ENCODE assay signal across 1 cellular context in the genomic region with DNA sequence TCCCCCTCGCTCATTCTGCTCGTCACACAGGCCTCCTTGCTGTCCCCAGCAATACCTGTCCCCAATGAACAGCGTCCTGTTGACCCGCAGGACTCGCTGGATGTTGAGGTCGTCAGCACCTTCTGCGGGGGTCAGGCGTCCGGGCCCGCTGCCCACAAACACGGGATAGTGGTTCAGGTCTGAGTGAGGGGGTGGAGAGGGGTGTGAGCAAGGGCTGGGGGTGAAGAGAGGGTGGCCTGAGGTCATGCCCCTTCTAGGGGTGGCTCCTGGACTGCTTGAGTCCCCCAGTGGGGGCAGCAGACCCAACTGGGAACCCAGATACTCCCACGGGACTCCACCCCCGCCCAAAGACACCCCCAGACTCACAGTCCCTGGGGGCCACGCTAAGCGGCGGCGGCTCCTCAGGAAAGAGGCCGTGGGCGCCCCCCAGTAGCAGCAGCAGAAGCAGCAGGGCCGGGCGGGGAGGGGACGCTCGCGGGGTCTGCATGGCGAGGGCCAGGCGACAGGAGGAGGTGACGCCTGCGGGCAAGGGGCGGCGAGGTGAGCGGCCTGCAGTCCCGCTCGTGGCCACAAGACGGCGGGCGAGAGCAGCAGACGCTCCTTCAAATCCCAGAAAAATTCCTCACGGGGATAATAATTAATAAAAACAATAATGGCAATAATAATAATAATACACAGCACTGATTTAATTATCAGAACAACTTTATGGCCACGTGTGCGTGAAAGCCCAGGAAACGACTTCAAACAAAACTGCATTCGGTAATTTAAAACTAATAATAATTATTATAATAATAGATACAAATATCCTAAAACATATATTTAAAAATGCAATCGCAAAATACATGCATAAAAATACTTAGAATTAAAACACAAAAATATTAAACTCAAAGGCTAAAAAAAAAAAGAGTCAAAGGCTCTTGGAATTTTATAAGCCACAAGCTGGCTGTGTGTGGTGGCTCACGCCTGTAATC.
TF ChIP-seq lines count a peak whose summit lies in the region.

No MANE protein-coding gene starts in this region.

TF ChIP-seq in K562, 482 proteins besides CTCF, POLR2A, EP300 and RAD21 (continued from another document and continues in another):
- no peak for TF ChIP-seq CUX1 (CRISPR knock-in tag; IDR thresholded peaks at IDR 0.05)
- no peak for TF ChIP-seq ZNF263 (CRISPR knock-in tag; IDR thresholded peaks at IDR 0.05; ENCODE audit: borderline replicate concordance)
- TF ChIP-seq EZH2 (IDR thresholded peaks at IDR 0.05; ENCODE audit: borderline replicate concordance, low read depth, low read length), result no peak
- TF ChIP-seq, protein P1, sequence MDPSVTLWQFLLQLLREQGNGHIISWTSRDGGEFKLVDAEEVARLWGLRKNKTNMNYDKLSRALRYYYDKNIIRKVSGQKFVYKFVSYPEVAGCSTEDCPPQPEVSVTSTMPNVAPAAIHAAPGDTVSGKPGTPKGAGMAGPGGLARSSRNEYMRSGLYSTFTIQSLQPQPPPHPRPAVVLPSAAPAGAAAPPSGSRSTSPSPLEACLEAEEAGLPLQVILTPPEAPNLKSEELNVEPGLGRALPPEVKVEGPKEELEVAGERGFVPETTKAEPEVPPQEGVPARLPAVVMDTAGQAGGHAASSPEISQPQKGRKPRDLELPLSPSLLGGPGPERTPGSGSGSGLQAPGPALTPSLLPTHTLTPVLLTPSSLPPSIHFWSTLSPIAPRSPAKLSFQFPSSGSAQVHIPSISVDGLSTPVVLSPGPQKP (CRISPR knock-in tag; IDR thresholded peaks at IDR 0.05), result no peak
- no peak for TF ChIP-seq KDM2B (CRISPR knock-in tag; IDR thresholded peaks at IDR 0.05)
- TF ChIP-seq, protein P2, sequence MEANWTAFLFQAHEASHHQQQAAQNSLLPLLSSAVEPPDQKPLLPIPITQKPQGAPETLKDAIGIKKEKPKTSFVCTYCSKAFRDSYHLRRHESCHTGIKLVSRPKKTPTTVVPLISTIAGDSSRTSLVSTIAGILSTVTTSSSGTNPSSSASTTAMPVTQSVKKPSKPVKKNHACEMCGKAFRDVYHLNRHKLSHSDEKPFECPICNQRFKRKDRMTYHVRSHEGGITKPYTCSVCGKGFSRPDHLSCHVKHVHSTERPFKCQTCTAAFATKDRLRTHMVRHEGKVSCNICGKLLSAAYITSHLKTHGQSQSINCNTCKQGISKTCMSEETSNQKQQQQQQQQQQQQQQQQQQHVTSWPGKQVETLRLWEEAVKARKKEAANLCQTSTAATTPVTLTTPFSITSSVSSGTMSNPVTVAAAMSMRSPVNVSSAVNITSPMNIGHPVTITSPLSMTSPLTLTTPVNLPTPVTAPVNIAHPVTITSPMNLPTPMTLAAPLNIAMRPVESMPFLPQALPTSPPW (CRISPR knock-in tag; IDR thresholded peaks at IDR 0.05), result no peak; the same call in 1 of the 2 replicates
- TF ChIP-seq ARNT (IDR thresholded peaks at IDR 0.05), result no peak
- no peak for TF ChIP-seq POLR3A (IDR thresholded peaks at IDR 0.05; ENCODE audit: borderline replicate concordance, extremely low read depth, insufficient read depth, insufficient read length)
- TF ChIP-seq, protein P3, sequence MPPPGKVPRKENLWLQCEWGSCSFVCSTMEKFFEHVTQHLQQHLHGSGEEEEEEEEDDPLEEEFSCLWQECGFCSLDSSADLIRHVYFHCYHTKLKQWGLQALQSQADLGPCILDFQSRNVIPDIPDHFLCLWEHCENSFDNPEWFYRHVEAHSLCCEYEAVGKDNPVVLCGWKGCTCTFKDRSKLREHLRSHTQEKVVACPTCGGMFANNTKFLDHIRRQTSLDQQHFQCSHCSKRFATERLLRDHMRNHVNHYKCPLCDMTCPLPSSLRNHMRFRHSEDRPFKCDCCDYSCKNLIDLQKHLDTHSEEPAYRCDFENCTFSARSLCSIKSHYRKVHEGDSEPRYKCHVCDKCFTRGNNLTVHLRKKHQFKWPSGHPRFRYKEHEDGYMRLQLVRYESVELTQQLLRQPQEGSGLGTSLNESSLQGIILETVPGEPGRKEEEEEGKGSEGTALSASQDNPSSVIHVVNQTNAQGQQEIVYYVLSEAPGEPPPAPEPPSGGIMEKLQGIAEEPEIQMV (tag; conservative IDR thresholded peaks at IDR 0.05; ENCODE audit: low read depth), result no peak
- no peak for TF ChIP-seq PRPF4 (IDR thresholded peaks at IDR 0.05; ENCODE audit: insufficient read depth, low read depth, low read length, poor library complexity, severe bottlenecking)
- no peak for TF ChIP-seq ELF4 (CRISPR knock-in tag; IDR thresholded peaks at IDR 0.05)
- TF ChIP-seq ZNF696 (CRISPR knock-in tag; conservative IDR thresholded peaks at IDR 0.05), result no peak
- no peak for TF ChIP-seq ATF3 (IDR thresholded peaks at IDR 0.05)
- no peak for TF ChIP-seq ATF3 (CRISPR knock-in tag; conservative IDR thresholded peaks at IDR 0.05)
- TF ChIP-seq MEF2A (IDR thresholded peaks at IDR 0.05; ENCODE audit: control insufficient read depth, low read depth, low read length), result no peak
- TF ChIP-seq KLF10 (CRISPR knock-in tag; IDR thresholded peaks at IDR 0.05), result no peak
- TF ChIP-seq XRCC3 (IDR thresholded peaks at IDR 0.05), result no peak
- TF ChIP-seq EP400 (IDR thresholded peaks at IDR 0.05), result no peak
- no peak for TF ChIP-seq ATF4 (CRISPR knock-in tag; IDR thresholded peaks at IDR 0.05)
- no peak for TF ChIP-seq KDM1A (IDR thresholded peaks at IDR 0.05)
- peak in 1 of 2 experiments; percentile 69; a peak in 2 of 4 replicates for TF ChIP-seq MAZ (CRISPR knock-in tag; conservative IDR thresholded peaks at IDR 0.05 in 1 of 2, IDR thresholded peaks at IDR 0.05 in 1 of 2)
- TF ChIP-seq TFAP4 (CRISPR knock-in tag; IDR thresholded peaks at IDR 0.05; ENCODE audit: borderline replicate concordance), result no peak
- peak; percentile 2 for TF ChIP-seq CHD4 (IDR thresholded peaks at IDR 0.05; ENCODE audit: insufficient read depth, insufficient replicate concordance, low read depth, low read length, poor library complexity, severe bottlenecking)
- TF ChIP-seq ZNF146 (CRISPR knock-in tag; IDR thresholded peaks at IDR 0.05; ENCODE audit: unreplicated experiment), result no peak
- no peak for TF ChIP-seq NR4A1 (CRISPR knock-in tag; IDR thresholded peaks at IDR 0.05)
- no peak for TF ChIP-seq NR4A1 (tag; IDR thresholded peaks at IDR 0.05)
- TF ChIP-seq SMARCC2 (IDR thresholded peaks at IDR 0.05; ENCODE audit: low read depth), result no peak
- TF ChIP-seq ZFP91 (CRISPR knock-in tag; IDR thresholded peaks at IDR 0.05), result no peak
- TF ChIP-seq SMARCA5 (IDR thresholded peaks at IDR 0.05), result no peak; the same call in 1 of the 2 replicates
- TF ChIP-seq SAP30 (IDR thresholded peaks at IDR 0.05; ENCODE audit: borderline replicate concordance, insufficient read depth, low read depth, low read length, poor library complexity, severe bottlenecking), result no peak
- TF ChIP-seq NFXL1 (CRISPR knock-in tag; IDR thresholded peaks at IDR 0.05), result no peak
- no peak for TF ChIP-seq ATF7 (IDR thresholded peaks at IDR 0.05)
- no peak for TF ChIP-seq TSHZ1 (CRISPR knock-in tag; IDR thresholded peaks at IDR 0.05)
